Comparison of ENCODE assay signal across 17 cellular contexts in the genomic region with DNA sequence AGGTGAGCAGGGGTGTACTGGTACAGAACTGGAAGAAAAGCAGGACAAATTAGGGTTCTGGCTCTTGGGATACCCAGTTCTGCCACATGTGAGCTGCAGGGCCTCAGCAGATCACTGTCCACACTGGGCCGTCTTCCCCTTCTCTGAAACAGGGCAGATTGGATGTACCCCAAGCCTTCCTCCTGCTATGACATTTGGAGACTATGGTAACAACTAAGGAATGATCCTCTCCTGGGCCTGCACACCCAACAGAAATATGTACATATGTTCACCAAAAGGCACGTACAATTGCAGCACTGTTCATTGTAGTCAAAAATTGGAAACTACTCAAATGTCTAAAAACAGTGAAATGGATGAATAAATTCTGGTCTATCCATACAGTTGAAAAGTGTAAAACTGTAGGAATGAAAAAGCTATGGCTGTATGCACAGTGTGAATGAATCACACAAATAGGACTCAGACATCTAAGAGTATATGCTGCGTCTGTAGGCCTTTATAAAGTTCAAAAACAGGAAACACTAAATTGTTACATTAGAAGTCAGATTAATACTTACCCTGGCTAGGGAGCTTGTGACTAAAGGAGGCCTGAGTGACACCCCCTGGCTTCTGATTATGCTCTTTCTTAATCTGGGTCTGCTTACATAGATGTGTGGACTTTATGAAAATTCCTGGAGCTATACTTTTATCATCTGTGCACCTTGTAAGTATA. TPM values are rescaled to one million over a fixed set of nuclear protein-coding genes. Genes with fewer than 3 reads are reported as not detected.
A peak's percentile ranks its signal among the peaks of the same experiment; 100 is the strongest.
DNase-seq lines count a peak whose midpoint lies in the region; ATAC-seq and TF ChIP-seq lines count a peak whose summit lies in the region.
"Had no signal": no experiment of that assay in that cellular context is flagged by ENCODE, and none has a peak within 500 bp of the region (broad histone marks: within the 10 kb centered on the region; RNA-seq: fewer than 3 reads in every experiment).

No MANE protein-coding gene starts in this region.

- peaks cover 25% of the 10 kb centered on the region for H3K4me1 ChIP-seq in CD4-positive, CD25-positive, alpha-beta regulatory T cell (ENCODE audit: control insufficient read depth, insufficient read depth, low read length, poor library complexity, severe bottlenecking)
- peaks cover 50% of the 10 kb centered on the region for H3K4me1 ChIP-seq in CD8-positive, alpha-beta T cell (ENCODE audit: insufficient read depth, low read length)
- no peaks in the 10 kb centered on the region for H3K4me1 ChIP-seq in adrenal gland (replicated peaks in 1 of 2)
- no peaks in the 10 kb centered on the region for H3K4me1 ChIP-seq in aorta (ENCODE audit: control insufficient read depth in 1 of 2, insufficient read depth in 2 of 2, low read length in 2 of 2)
- H3K4me1 ChIP-seq: SJSA1 had no signal

- peak overlapping the region; percentile 59 to 75 (median 70) for H3K27ac Mint-ChIP-seq in CD4-positive, CD25-positive, alpha-beta regulatory T cell
- peak overlapping the region; percentile 18 for H3K27ac Mint-ChIP-seq in CD8-positive, alpha-beta T cell
- H3K27ac Mint-ChIP-seq in activated T-helper 17 cell treated with anti-CD3 and anti-CD28 coated beads, Interleukin-2, amount 50 U/mL, for 72 hours = peak overlapping the region; percentile 81
- H3K27ac Mint-ChIP-seq: B cell had no signal

- peaks cover 17 to 61% (median 24%) of the 10 kb centered on the region in 4 donors for H3K4me1 Mint-ChIP-seq in CD4-positive, CD25-positive, alpha-beta regulatory T cell
- peaks cover 57% of the 10 kb centered on the region for H3K4me1 Mint-ChIP-seq in CD8-positive, alpha-beta T cell (ENCODE audit: low read depth)
- H3K4me1 Mint-ChIP-seq in activated T-helper 17 cell treated with anti-CD3 and anti-CD28 coated beads, Interleukin-2, amount 50 U/mL, for 72 hours = peaks cover 53% of the 10 kb centered on the region
- H3K4me1 Mint-ChIP-seq: B cell had no signal

- H3K9me3 ChIP-seq in CD4-positive, CD25-positive, alpha-beta regulatory T cell (ENCODE audit: control insufficient read depth in 2 of 2, low read length in 2 of 2) = no peaks in the 10 kb centered on the region
- H3K9me3 ChIP-seq in CD8-positive, alpha-beta T cell (ENCODE audit: low read length) = no peaks in the 10 kb centered on the region
- no peaks in the 10 kb centered on the region for H3K9me3 ChIP-seq in adrenal gland (replicated peaks in 1 of 3)
- no peaks in the 10 kb centered on the region for H3K9me3 ChIP-seq in aorta (ENCODE audit: control insufficient read depth, low read length)
- H3K9me3 ChIP-seq: SJSA1 had no signal

- H3K27ac ChIP-seq in CD4-positive, CD25-positive, alpha-beta regulatory T cell (ENCODE audit: insufficient read depth, low read length, poor library complexity, severe bottlenecking) = no peak overlapping the region
- H3K27ac ChIP-seq in CD8-positive, alpha-beta T cell (ENCODE audit: low read depth, low read length) = no peak overlapping the region
- H3K27ac ChIP-seq in adrenal gland (no peak overlapping the region), aorta (ENCODE audit: low read depth in 1 of 2, low read length in 2 of 2) (no peak overlapping the region)
- H3K27ac ChIP-seq: SJSA1 had no signal

- peak overlapping the region in 2 of 4 donors; percentile 44 to 52 for H3K4me3 Mint-ChIP-seq in CD4-positive, CD25-positive, alpha-beta regulatory T cell
- no peak overlapping the region for H3K4me3 Mint-ChIP-seq in CD8-positive, alpha-beta T cell
- peak overlapping the region; percentile 86 for H3K4me3 Mint-ChIP-seq in activated T-helper 17 cell treated with anti-CD3 and anti-CD28 coated beads, Interleukin-2, amount 50 U/mL, for 72 hours
- H3K4me3 Mint-ChIP-seq: B cell; CD8-positive, alpha-beta memory T cell had no signal

- WGBS in adrenal gland, 4 donors = 87 to 93% (median 90%) methylated on average over 3 of the region's 3 CpGs
- 82 to 95% methylated on average over 3 of the region's 3 CpGs for WGBS in aorta, 2 donors

- POLR2A ChIA-PET in CD8-positive, alpha-beta T cell (lab: Charles Lee) = interaction anchor here (0.8 to 1.2 kb wide), 4 partner anchors 9 to 131 kb away, joined by 3 read pairs; partner anchors contain the start of gene XPNPEP1

- no peak for TF ChIP-seq POLR2A in adrenal gland (IDR thresholded peaks at IDR 0.05)

- H3K4me3 ChIP-seq in CD4-positive, CD25-positive, alpha-beta regulatory T cell (ENCODE audit: low read depth, low read length) = no peak overlapping the region
- H3K4me3 ChIP-seq in CD8-positive, alpha-beta T cell (ENCODE audit: low read depth, low read length) = no peak overlapping the region
- H3K4me3 ChIP-seq in fibroblast of the aortic adventitia (ENCODE audit: low read depth, low read length) (no peak overlapping the region), adrenal gland (no peak overlapping the region), aorta (ENCODE audit: low read length in 2 of 2) (no peak overlapping the region)
- H3K4me3 ChIP-seq: SJSA1 had no signal

- TF ChIP-seq CTCF in CD8-positive, alpha-beta T cell (IDR thresholded peaks at IDR 0.05) = no peak
- TF ChIP-seq CTCF in fibroblast of the aortic adventitia (IDR thresholded peaks at IDR 0.05; ENCODE audit: insufficient read depth, low read length) (no peak), adrenal gland (IDR thresholded peaks at IDR 0.05) (no peak)

- intact Hi-C loops in CD8-positive, alpha-beta T cell (cut with DNase I, micrococcal nuclease) = loop anchor here in 1 of 2 experiments (5.0 kb wide), 1 partner anchor 42 kb away; no protein-coding TSS in a partner anchor
- intact Hi-C loops in adrenal gland (cut with DNase I) = no loop called here
- intact Hi-C loops in aorta (cut with DNase I) = no loop called here

- CTCF ChIA-PET in CD8-positive, alpha-beta T cell (lab: Charles Lee) = interaction anchor here (1.2 to 2.2 kb wide), 6 partner anchors 10 to 60 kb away, joined by 3 to 9 read pairs (median 4); no protein-coding TSS in a partner anchor

- H3K27me3 ChIP-seq in CD4-positive, CD25-positive, alpha-beta regulatory T cell (ENCODE audit: control insufficient read depth, insufficient read depth, low read length) = no peaks in the 10 kb centered on the region
- no peaks in the 10 kb centered on the region for H3K27me3 ChIP-seq in CD8-positive, alpha-beta T cell (ENCODE audit: insufficient read depth, low read length)
- H3K27me3 ChIP-seq in adrenal gland = no peaks in the 10 kb centered on the region
- no peaks in the 10 kb centered on the region for H3K27me3 ChIP-seq in aorta (ENCODE audit: control insufficient read depth in 1 of 2, insufficient read depth in 2 of 2, low read length in 1 of 2)
- H3K27me3 ChIP-seq: SJSA1 had no signal

- no peaks in the 10 kb centered on the region for H3K9me3 Mint-ChIP-seq in CD4-positive, CD25-positive, alpha-beta regulatory T cell
- no peaks in the 10 kb centered on the region for H3K9me3 Mint-ChIP-seq in CD8-positive, alpha-beta T cell
- H3K9me3 Mint-ChIP-seq in activated T-helper 17 cell treated with anti-CD3 and anti-CD28 coated beads, Interleukin-2, amount 50 U/mL, for 72 hours = no peaks in the 10 kb centered on the region
- H3K9me3 Mint-ChIP-seq: CD8-positive, alpha-beta memory T cell had no signal

- peak in 1 of 3 donors; percentile 22 for DNase-seq in CD4-positive, CD25-positive, alpha-beta regulatory T cell
- no peak for DNase-seq in CD8-positive, alpha-beta T cell
- peak; percentile 58 for DNase-seq in fibroblast of the aortic adventitia (ENCODE audit: low read depth)
- DNase-seq in adrenal gland = no peak
- no peak for DNase-seq in aorta
- DNase-seq: ACHN; CD8-positive, alpha-beta memory T cell; DMS79; GOT3; KBM-7; NCI-H1436; NCI-H2081; NCI-H524 had no signal

- H3K36me3 Mint-ChIP-seq in CD4-positive, CD25-positive, alpha-beta regulatory T cell = no peaks in the 10 kb centered on the region
- H3K36me3 Mint-ChIP-seq in CD8-positive, alpha-beta T cell = no peaks in the 10 kb centered on the region
- H3K36me3 Mint-ChIP-seq in activated T-helper 17 cell treated with anti-CD3 and anti-CD28 coated beads, Interleukin-2, amount 50 U/mL, for 72 hours (ENCODE audit: low read depth) = no peaks in the 10 kb centered on the region
- H3K36me3 Mint-ChIP-seq: CD8-positive, alpha-beta memory T cell had no signal

- H3K27me3 Mint-ChIP-seq in CD4-positive, CD25-positive, alpha-beta regulatory T cell = peaks cover 4% of the 10 kb centered on the region
- no peaks in the 10 kb centered on the region for H3K27me3 Mint-ChIP-seq in CD8-positive, alpha-beta T cell (ENCODE audit: low read depth)
- no peaks in the 10 kb centered on the region for H3K27me3 Mint-ChIP-seq in activated T-helper 17 cell treated with anti-CD3 and anti-CD28 coated beads, Interleukin-2, amount 50 U/mL, for 72 hours
- H3K27me3 Mint-ChIP-seq: CD8-positive, alpha-beta memory T cell had no signal

- H3K36me3 ChIP-seq in CD4-positive, CD25-positive, alpha-beta regulatory T cell (ENCODE audit: control insufficient read depth, insufficient read depth, low read length) = no peaks in the 10 kb centered on the region
- H3K36me3 ChIP-seq in CD8-positive, alpha-beta T cell (ENCODE audit: insufficient read depth, low read length) = no peaks in the 10 kb centered on the region
- H3K36me3 ChIP-seq in adrenal gland (replicated peaks in 1 of 2) (no peaks in the 10 kb centered on the region), aorta (ENCODE audit: control insufficient read depth in 1 of 2, insufficient read depth in 2 of 2, low read length in 1 of 2) (no peaks in the 10 kb centered on the region)
- H3K36me3 ChIP-seq: SJSA1 had no signal

- peak; percentile 75 to 87 for ATAC-seq in CD4-positive, CD25-positive, alpha-beta regulatory T cell (ENCODE audit: low read depth in 2 of 2)
- peak; percentile 48 for ATAC-seq in CD8-positive, alpha-beta T cell
- ATAC-seq in activated T-helper 17 cell treated with anti-CD3 and anti-CD28 coated beads, Interleukin-2, amount 50 U/mL, for 72 hours (replicated peaks) = peak; percentile 24
- ATAC-seq in HG02973 (IDR thresholded peaks at IDR 0.05; ENCODE audit: unreplicated experiment) (no peak), aorta (ENCODE audit: low FRiP score) (no peak)

RNA-seq across cellular contexts. Expression of gene XPNPEP1, which starts 16.1 kb away (rescaled TPM):
- 52.4 TPM for total RNA-seq in CD4-positive, CD25-positive, alpha-beta regulatory T cell
- polyA plus RNA-seq in CD4-positive, CD25-positive, alpha-beta regulatory T cell = 10 to 100 TPM; 14.9 to 19.2 (median 17.8) TPM
- 10 to 100 TPM; 50.4 to 54.7 TPM for total RNA-seq in CD8-positive, alpha-beta T cell
- 100 to 1,000 TPM in 1 of 2 donors, 10 to 100 TPM in 1; 97.5 to 108 TPM for total RNA-seq in activated T-helper 17 cell treated with anti-CD3 and anti-CD28 coated beads, Interleukin-2, amount 50 U/mL, for 72 hours
- total RNA-seq in fibroblast of the aortic adventitia (ENCODE audit: low replicate concordance) = 103 and 253 TPM in 2 replicates
- 10 to 100 TPM; 43.4 to 74.0 (median 58.4) TPM for total RNA-seq in adrenal gland
- polyA plus RNA-seq in adrenal gland = 10 to 100 TPM; 17.8 to 62.7 (median 29.0) TPM
- total RNA-seq in aorta = 10 to 100 TPM; 47.5 to 68.9 TPM
- 10 to 100 TPM; 28.4 to 38.9 TPM for polyA plus RNA-seq in aorta

Comparison
In these comparisons a context has a peak if more than half of its experiments do, and no peak if none do; other contexts are left out.
1. ATAC-seq: peak in CD4-positive, CD25-positive, alpha-beta regulatory T cell (2 of 2), CD8-positive, alpha-beta T cell (single experiment) and activated T-helper 17 cell treated with anti-CD3 and anti-CD28 coated beads, Interleukin-2, amount 50 U/mL, for 72 hours (single experiment); none in HG02973 (single experiment) and aorta (single experiment).
2. H3K27ac Mint-ChIP-seq: peak in every context shown above with its lines; median percentile 81 in activated T-helper 17 cell treated with anti-CD3 and anti-CD28 coated beads, Interleukin-2, amount 50 U/mL, for 72 hours; 70 in CD4-positive, CD25-positive, alpha-beta regulatory T cell; 18 in CD8-positive, alpha-beta T cell.